Comparison of ENCODE assay signal across 21 cellular contexts in the genomic region with DNA sequence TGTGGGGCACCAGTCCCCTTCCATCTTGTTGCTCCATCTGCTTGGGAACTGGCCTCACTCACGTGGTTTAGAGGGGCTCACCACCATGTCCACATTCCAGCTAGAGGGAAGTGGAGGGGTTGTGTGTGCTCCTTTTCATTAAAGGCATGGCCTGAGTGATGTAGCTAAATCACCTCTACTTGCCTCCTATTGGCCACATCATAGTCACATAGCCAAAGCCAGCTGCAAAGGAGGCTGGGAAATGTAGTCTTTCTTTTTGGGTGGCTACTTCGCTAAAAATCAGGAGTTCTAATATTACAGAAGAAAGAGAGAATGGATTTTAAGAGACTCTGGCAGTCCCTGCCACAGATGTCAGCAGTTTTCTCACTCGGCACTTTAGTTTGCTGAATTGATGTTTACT.
DNase-seq lines count a peak whose midpoint lies in the region; ATAC-seq, FAIRE-seq and TF ChIP-seq lines count a peak whose summit lies in the region.
"Had no signal": no experiment of that assay in that cellular context is flagged by ENCODE, and none has a peak within 500 bp of the region (broad histone marks: within the 10 kb centered on the region; RNA-seq: fewer than 3 reads in every experiment).

No MANE protein-coding gene starts in this region.

- in situ Hi-C loops in IMR-90 (cut with MboI; ENCODE audit: low sequenced_read_pairs) = no loop called here
- in situ Hi-C loops in K562 (cut with MboI) = no loop called here

- no peaks in the 10 kb centered on the region for H3K36me3 ChIP-seq in IMR-90 (ENCODE audit: control insufficient read depth, insufficient read depth, low read length)
- no peaks in the 10 kb centered on the region for H3K36me3 ChIP-seq in K562 (ENCODE audit: control insufficient read depth, insufficient read depth, low read length)
- no peaks in the 10 kb centered on the region for H3K36me3 ChIP-seq in hepatocyte (replicated peaks; ENCODE audit: insufficient read depth, low read depth)
- no peaks in the 10 kb centered on the region for H3K36me3 ChIP-seq in upper lobe of left lung
- H3K36me3 ChIP-seq: BLaER1 treated with 17β-estradiol and CSF1 and Interleukin-3, amounts not matched to agents 10 nM and 100 nM had no signal

- H3K4me3 ChIP-seq in IMR-90 (ENCODE audit: insufficient read depth, low read depth, low read length) = no peak overlapping the region
- H3K4me3 ChIP-seq in K562 = no peak overlapping the region
- no peak overlapping the region for H3K4me3 ChIP-seq in hepatocyte
- H3K4me3 ChIP-seq in upper lobe of left lung = no peak overlapping the region
- H3K4me3 ChIP-seq: A549; BLaER1 treated with 17β-estradiol and CSF1 and Interleukin-3, amounts not matched to agents 10 nM and 100 nM; PC-9; SK-N-MC had no signal

- no peaks in the 10 kb centered on the region for H3K4me1 ChIP-seq in IMR-90 (ENCODE audit: control insufficient read depth, insufficient read depth, low read length)
- peaks cover 0 to 11% of the 10 kb centered on the region in 2 experiments; a peak in 3 of 5 replicates for H3K4me1 ChIP-seq in K562 (replicated peaks in 1 of 2; ENCODE audit: control insufficient read depth in 2 of 2, insufficient read depth in 2 of 2, low read length in 2 of 2)
- H3K4me1 ChIP-seq in hepatocyte (ENCODE audit: insufficient read depth) = no peaks in the 10 kb centered on the region
- H3K4me1 ChIP-seq in upper lobe of left lung = no peaks in the 10 kb centered on the region
- H3K4me1 ChIP-seq: A549 had no signal

- H3K4me1 Mint-ChIP-seq in CD14-positive monocyte = no peaks in the 10 kb centered on the region

- no peaks in the 10 kb centered on the region for H3K9me3 ChIP-seq in IMR-90 (ENCODE audit: control insufficient read depth, insufficient read depth, low read length)
- H3K9me3 ChIP-seq in K562 (replicated peaks; ENCODE audit: control insufficient read depth, insufficient read depth, low read depth, low read length) = no peaks in the 10 kb centered on the region
- H3K9me3 ChIP-seq in hepatocyte (ENCODE audit: low read depth) = no peaks in the 10 kb centered on the region
- peaks cover 0 to 3% (median 0%) of the 10 kb centered on the region in 4 donors for H3K9me3 ChIP-seq in upper lobe of left lung
- H3K9me3 ChIP-seq: A549 had no signal

- TF ChIP-seq EP300 in K562 (IDR thresholded peaks at IDR 0.05; ENCODE audit: low read length) (no peak), upper lobe of left lung (IDR thresholded peaks at IDR 0.05) (no peak)

- H3K4me2 ChIP-seq in IMR-90 (ENCODE audit: low read depth, low read length) (no peak overlapping the region), K562 (ENCODE audit: insufficient read depth, low read length) (no peak overlapping the region), hepatocyte (no peak overlapping the region)
- H3K4me2 ChIP-seq: A549; BLaER1 treated with 17β-estradiol and CSF1 and Interleukin-3, amounts not matched to agents 10 nM and 100 nM; PC-9 had no signal

- H2BK5ac ChIP-seq in IMR-90 (ENCODE audit: low read depth, low read length, poor library complexity, severe bottlenecking) = no peak overlapping the region

- H3K18ac ChIP-seq in IMR-90 (ENCODE audit: low read depth, low read length) = no peak overlapping the region

- WGBS in IMR-90 (ENCODE audit: extremely low coverage in 2 of 2, insufficient read length in 1 of 2), 2 experiments = no CpG with 5 or more reads among the region's 3 CpGs
- 5% methylated on average over 3 of the region's 3 CpGs for WGBS in K562 (ENCODE audit: insufficient coverage, low coverage, missing lambda C conversion rate)
- WGBS in hepatocyte (ENCODE audit: low lambda C conversion rate, missing lambda C conversion rate) = 60% methylated on average over 3 of the region's 3 CpGs
- WGBS in upper lobe of left lung, 2 donors = 64 to 68% methylated on average over 3 of the region's 3 CpGs

- H3K79me1 ChIP-seq in IMR-90 (ENCODE audit: low read depth in 1 of 2, low read length in 2 of 2) = no peaks in the 10 kb centered on the region

- dilution Hi-C loops in IMR-90 (cut with HindIII; ENCODE audit: low sequenced_read_pairs, unreplicated experiment) = no loop called here

- H4K8ac ChIP-seq in IMR-90 (ENCODE audit: low read depth in 2 of 2, low read length in 2 of 2) = no peak overlapping the region

- no peak overlapping the region for H3K14ac ChIP-seq in IMR-90 (replicated peaks; ENCODE audit: low read depth, low read length)

- H3K36me3 Mint-ChIP-seq in CD14-positive monocyte = no peaks in the 10 kb centered on the region

- peak; percentile 69 for FAIRE-seq in K562 (lab: Jason Lieb, UNC)
- FAIRE-seq: A549, GM12892, H54 had no signal

- BruUV-seq in IMR-90 (replicated peaks; lab: Mats Ljungman, UMichigan) (no TSS peak), K562 (replicated peaks; lab: Mats Ljungman, UMichigan) (no TSS peak)

- no peak overlapping the region for H2AK9ac ChIP-seq in IMR-90 (replicated peaks; ENCODE audit: low read depth, low read length, poor library complexity)

- no peak overlapping the region for H3K23ac ChIP-seq in IMR-90 (ENCODE audit: low read depth, low read length)

- TF ChIP-seq RAD21 in IMR-90 (IDR thresholded peaks at IDR 0.05; ENCODE audit: low read length) (no peak), K562 (CRISPR knock-in tag; conservative IDR thresholded peaks at IDR 0.05 in 1 of 2, IDR thresholded peaks at IDR 0.05 in 1 of 2) (no peak)

- DNase-seq in CD14-positive monocyte (ENCODE audit: low spot score) = peak; percentile 3
- DNase-seq in IMR-90 = no peak
- DNase-seq in K562 (ENCODE audit: extremely low read depth in 1 of 4, low spot score in 3 of 4) = peak in 3 of 4 experiments; percentile 27 to 39 (median 33)
- no peak for DNase-seq in left lobe of liver (ENCODE audit: low spot score)
- no peak for DNase-seq in hepatocyte (ENCODE audit: low spot score)
- no peak for DNase-seq in activated CD4-positive, alpha-beta T cell treated with anti-CD3 and anti-CD28 coated beads for 48 hours
- no peak for DNase-seq in upper lobe of left lung
- DNase-seq: GF-D8, NCI-H1436 treated with DMSO at 0.1 percent for 48 hours, NCI-H2029 treated with DMSO at 0.1 percent for 48 hours, NCI-H2171 treated with DMSO at 0.1 percent for 48 hours, NCI-H510A, NCI-H82, PC-9 had no signal

- CTCF ChIA-PET in IMR-90 (lab: Yijun Ruan, JAX) = no interaction called here
- CTCF ChIA-PET in K562 (lab: Yijun Ruan, JAX; ENCODE audit: low intra/inter-chr PET ratio) = no interaction called here

- H3K9me1 ChIP-seq in IMR-90 (ENCODE audit: insufficient read depth, low read length) (no peaks in the 10 kb centered on the region), K562 (ENCODE audit: control insufficient read depth, insufficient read depth, low read length) (no peaks in the 10 kb centered on the region)

- no peak overlapping the region for H4K91ac ChIP-seq in IMR-90 (ENCODE audit: insufficient read depth, low read depth, low read length)

- no peaks in the 10 kb centered on the region for H3K9me2 ChIP-seq in hepatocyte (replicated peaks; ENCODE audit: insufficient read depth)

- no peak overlapping the region for H2BK120ac ChIP-seq in IMR-90 (ENCODE audit: low read depth, low read length)

- H3K4ac ChIP-seq in IMR-90 (ENCODE audit: low read depth, low read length) = no peak overlapping the region

- POLR2A ChIA-PET in IMR-90 (lab: Charles Lee; ENCODE audit: unreplicated experiment) = no interaction called here
- POLR2A ChIA-PET in K562 (lab: Yijun Ruan, JAX) = interaction anchor here (0.6 kb wide), 1 partner anchor 522 kb away, joined by 5 read pairs; no protein-coding TSS in a partner anchor

- H2AK5ac ChIP-seq in IMR-90 (ENCODE audit: low read depth, low read length) = no peak overlapping the region

- H3K79me2 ChIP-seq in K562 (ENCODE audit: control insufficient read depth, insufficient read depth, low read length) (no peaks in the 10 kb centered on the region), hepatocyte (no peaks in the 10 kb centered on the region)

- intact Hi-C loops in CD14-positive monocyte (cut with micrococcal nuclease) = no loop called here
- intact Hi-C loops in IMR-90 (cut with micrococcal nuclease) = no loop called here
- intact Hi-C loops in K562 (cut with micrococcal nuclease) = no loop called here

- H4K5ac ChIP-seq in IMR-90 (ENCODE audit: low read depth, low read length) = no peak overlapping the region

- ATAC-seq in IMR-90 (ENCODE audit: low read depth) = no peak
- ATAC-seq in K562 = peak; percentile 77
- ATAC-seq in left lobe of liver = peak; percentile 47
- no peak for ATAC-seq in HG02884 (IDR thresholded peaks at IDR 0.05; ENCODE audit: unreplicated experiment)
- no peak for ATAC-seq in upper lobe of left lung (ENCODE audit: low FRiP score in 2 of 2)
- ATAC-seq: Right ventricle myocardium inferior had no signal

- H3K56ac ChIP-seq in IMR-90 (ENCODE audit: extremely low read depth, insufficient read depth, low read length) = no peak overlapping the region

- no peaks in the 10 kb centered on the region; the same call in 1 of the 2 replicates for H3K27me3 ChIP-seq in IMR-90 (ENCODE audit: control insufficient read depth, insufficient read depth, low read length)
- H3K27me3 ChIP-seq in K562 (ENCODE audit: control insufficient read depth in 2 of 2, insufficient read depth in 2 of 2, low read length in 2 of 2) = no peaks in the 10 kb centered on the region
- H3K27me3 ChIP-seq in hepatocyte = no peaks in the 10 kb centered on the region
- H3K27me3 ChIP-seq in upper lobe of left lung = no peaks in the 10 kb centered on the region
- H3K27me3 ChIP-seq: BLaER1 treated with 17β-estradiol and CSF1 and Interleukin-3, amounts not matched to agents 10 nM and 100 nM had no signal

- H4K20me1 ChIP-seq in IMR-90 (ENCODE audit: insufficient read depth, low read length) = no peaks in the 10 kb centered on the region; the same call in 1 of the 2 replicates
- no peaks in the 10 kb centered on the region for H4K20me1 ChIP-seq in K562 (replicated peaks; ENCODE audit: control insufficient read depth, insufficient read depth, low read length)
- no peaks in the 10 kb centered on the region for H4K20me1 ChIP-seq in hepatocyte (ENCODE audit: insufficient read depth, poor library complexity, severe bottlenecking)
- H4K20me1 ChIP-seq: BLaER1 treated with 17β-estradiol and CSF1 and Interleukin-3, amounts not matched to agents 10 nM and 100 nM had no signal

- TF ChIP-seq POLR2A in IMR-90 (IDR thresholded peaks at IDR 0.05; ENCODE audit: low read depth, low read length) (no peak), K562 (conservative IDR thresholded peaks at IDR 0.05) (no peak), upper lobe of left lung (IDR thresholded peaks at IDR 0.05) (no peak)

- H3K9ac ChIP-seq in IMR-90 (ENCODE audit: low read depth, low read length) (no peak overlapping the region), K562 (ENCODE audit: insufficient read depth in 1 of 2, low read depth in 2 of 2, low read length in 2 of 2) (no peak overlapping the region)
- H3K9ac ChIP-seq: BLaER1 treated with 17β-estradiol and CSF1 and Interleukin-3, amounts not matched to agents 10 nM and 100 nM had no signal

- H3K9me3 Mint-ChIP-seq in CD14-positive monocyte = peaks cover 0 to 4% (median 2%) of the 10 kb centered on the region in 7 donors

- H3K27me3 Mint-ChIP-seq in CD14-positive monocyte (ENCODE audit: low read depth in 3 of 3) = peaks cover 3 to 11% (median 4%) of the 10 kb centered on the region in 3 donors

- H2AFZ ChIP-seq in IMR-90 (replicated peaks; ENCODE audit: low read length, poor library complexity) = no peak overlapping the region
- H2AFZ ChIP-seq in K562 (ENCODE audit: low read depth, low read length) = no peak overlapping the region
- no peak overlapping the region for H2AFZ ChIP-seq in hepatocyte
- H2AFZ ChIP-seq: PC-9 had no signal

- H2BK20ac ChIP-seq in IMR-90 (ENCODE audit: low read depth, low read length) = no peak overlapping the region

- H2BK15ac ChIP-seq in IMR-90 (ENCODE audit: low read depth, low read length) = no peak overlapping the region

- no peak overlapping the region for H3K4me3 Mint-ChIP-seq in CD14-positive monocyte

- H3K27ac ChIP-seq in IMR-90 (ENCODE audit: insufficient read depth, low read length) = no peak overlapping the region
- H3K27ac ChIP-seq in K562 (ENCODE audit: extremely low read depth, low read depth, low read length) = no peak overlapping the region
- H3K27ac ChIP-seq in hepatocyte = no peak overlapping the region
- no peak overlapping the region for H3K27ac ChIP-seq in upper lobe of left lung
- H3K27ac ChIP-seq: A549; BLaER1 treated with 17β-estradiol and CSF1 and Interleukin-3, amounts not matched to agents 10 nM and 100 nM; PC-9; SK-N-MC had no signal

- TF ChIP-seq CTCF in CD14-positive monocyte (IDR thresholded peaks at IDR 0.05) = no peak
- no peak for TF ChIP-seq CTCF in IMR-90 (conservative IDR thresholded peaks at IDR 0.05; ENCODE audit: low read depth, low read length)
- no peak for TF ChIP-seq CTCF in K562 (IDR thresholded peaks at IDR 0.05 in 2 of 3, conservative IDR thresholded peaks at IDR 0.05 in 1 of 3; ENCODE audit: insufficient read depth in 2 of 3, low read depth in 1 of 3, low read length in 3 of 3)
- TF ChIP-seq CTCF in hepatocyte (IDR thresholded peaks at IDR 0.05; ENCODE audit: poor library complexity) = no peak
- TF ChIP-seq CTCF in upper lobe of left lung (IDR thresholded peaks at IDR 0.05) = no peak

- no peak overlapping the region for H3K27ac Mint-ChIP-seq in CD14-positive monocyte

Comparison
In these comparisons a context has a peak if more than half of its experiments do, and no peak if none do; other contexts are left out.
1. DNase-seq: peak in CD14-positive monocyte (single experiment) and K562 (3 of 4); none in IMR-90 (single experiment), left lobe of liver (single experiment), hepatocyte (single experiment), activated CD4-positive, alpha-beta T cell treated with anti-CD3 and anti-CD28 coated beads for 48 hours (single experiment) and upper lobe of left lung (0 of 2).
2. ATAC-seq: peak in K562 (single experiment) and left lobe of liver (single experiment); none in IMR-90 (single experiment), HG02884 (single experiment) and upper lobe of left lung (0 of 2).